1 cellular context compared by ENCODE assay signal in the genomic region with DNA sequence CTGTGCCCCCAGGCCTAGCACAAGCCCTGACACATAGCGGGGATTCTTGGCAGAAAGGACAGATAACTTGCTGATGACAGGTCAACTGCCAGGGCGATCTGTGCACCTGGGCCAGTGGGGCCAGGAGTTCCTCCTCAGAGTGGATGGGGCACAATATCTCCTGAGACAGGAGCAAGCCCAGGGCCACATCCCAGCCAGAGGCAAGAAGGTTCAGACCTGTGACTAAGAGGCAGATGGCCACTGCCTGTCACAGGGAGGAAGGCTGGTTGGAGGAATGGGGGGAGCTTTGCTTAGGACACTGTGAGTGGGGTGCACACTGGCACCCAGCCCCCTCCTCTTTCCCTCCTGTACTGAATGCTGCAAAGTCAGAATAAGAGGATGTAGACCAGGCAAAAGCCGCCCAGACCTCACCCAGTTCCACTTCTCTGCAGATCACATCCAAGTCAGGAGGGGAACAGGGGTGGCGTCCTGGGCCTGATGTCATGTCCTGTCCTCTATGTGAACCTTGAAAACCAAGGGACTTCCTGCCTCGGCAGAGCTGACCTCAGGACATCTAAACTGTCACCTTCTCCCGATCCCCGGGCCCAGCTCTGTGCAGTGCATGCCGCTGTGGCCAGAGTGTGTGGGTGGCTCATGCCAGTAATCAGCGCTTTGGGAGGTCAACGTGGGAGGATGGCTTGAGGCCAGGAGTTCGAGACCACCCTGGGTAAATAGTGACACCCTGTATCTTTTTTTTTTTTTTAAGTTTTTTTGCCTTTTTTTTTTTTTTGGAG.
A peak's percentile ranks its signal among the peaks of the same experiment; 100 is the strongest.
TF ChIP-seq lines count a peak whose summit lies in the region.

No MANE protein-coding gene starts in this region.

TF ChIP-seq in K562, 482 proteins besides CTCF, POLR2A, EP300 and RAD21 (continued from another document and continues in another):
- TF ChIP-seq, protein P1, sequence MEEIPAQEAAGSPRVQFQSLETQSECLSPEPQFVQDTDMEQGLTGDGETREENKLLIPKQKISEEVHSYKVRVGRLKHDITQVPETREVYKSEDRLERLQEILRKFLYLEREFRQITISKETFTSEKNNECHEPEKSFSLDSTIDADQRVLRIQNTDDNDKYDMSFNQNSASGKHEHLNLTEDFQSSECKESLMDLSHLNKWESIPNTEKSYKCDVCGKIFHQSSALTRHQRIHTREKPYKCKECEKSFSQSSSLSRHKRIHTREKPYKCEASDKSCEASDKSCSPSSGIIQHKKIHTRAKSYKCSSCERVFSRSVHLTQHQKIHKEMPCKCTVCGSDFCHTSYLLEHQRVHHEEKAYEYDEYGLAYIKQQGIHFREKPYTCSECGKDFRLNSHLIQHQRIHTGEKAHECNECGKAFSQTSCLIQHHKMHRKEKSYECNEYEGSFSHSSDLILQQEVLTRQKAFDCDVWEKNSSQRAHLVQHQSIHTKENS (CRISPR knock-in tag; IDR thresholded peaks at IDR 0.05) = no peak
- TF ChIP-seq, protein P2, sequence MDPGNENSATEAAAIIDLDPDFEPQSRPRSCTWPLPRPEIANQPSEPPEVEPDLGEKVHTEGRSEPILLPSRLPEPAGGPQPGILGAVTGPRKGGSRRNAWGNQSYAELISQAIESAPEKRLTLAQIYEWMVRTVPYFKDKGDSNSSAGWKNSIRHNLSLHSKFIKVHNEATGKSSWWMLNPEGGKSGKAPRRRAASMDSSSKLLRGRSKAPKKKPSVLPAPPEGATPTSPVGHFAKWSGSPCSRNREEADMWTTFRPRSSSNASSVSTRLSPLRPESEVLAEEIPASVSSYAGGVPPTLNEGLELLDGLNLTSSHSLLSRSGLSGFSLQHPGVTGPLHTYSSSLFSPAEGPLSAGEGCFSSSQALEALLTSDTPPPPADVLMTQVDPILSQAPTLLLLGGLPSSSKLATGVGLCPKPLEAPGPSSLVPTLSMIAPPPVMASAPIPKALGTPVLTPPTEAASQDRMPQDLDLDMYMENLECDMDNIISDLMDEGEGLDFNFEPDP (CRISPR knock-in tag; IDR thresholded peaks at IDR 0.05) = no peak
- TF ChIP-seq, protein P3, sequence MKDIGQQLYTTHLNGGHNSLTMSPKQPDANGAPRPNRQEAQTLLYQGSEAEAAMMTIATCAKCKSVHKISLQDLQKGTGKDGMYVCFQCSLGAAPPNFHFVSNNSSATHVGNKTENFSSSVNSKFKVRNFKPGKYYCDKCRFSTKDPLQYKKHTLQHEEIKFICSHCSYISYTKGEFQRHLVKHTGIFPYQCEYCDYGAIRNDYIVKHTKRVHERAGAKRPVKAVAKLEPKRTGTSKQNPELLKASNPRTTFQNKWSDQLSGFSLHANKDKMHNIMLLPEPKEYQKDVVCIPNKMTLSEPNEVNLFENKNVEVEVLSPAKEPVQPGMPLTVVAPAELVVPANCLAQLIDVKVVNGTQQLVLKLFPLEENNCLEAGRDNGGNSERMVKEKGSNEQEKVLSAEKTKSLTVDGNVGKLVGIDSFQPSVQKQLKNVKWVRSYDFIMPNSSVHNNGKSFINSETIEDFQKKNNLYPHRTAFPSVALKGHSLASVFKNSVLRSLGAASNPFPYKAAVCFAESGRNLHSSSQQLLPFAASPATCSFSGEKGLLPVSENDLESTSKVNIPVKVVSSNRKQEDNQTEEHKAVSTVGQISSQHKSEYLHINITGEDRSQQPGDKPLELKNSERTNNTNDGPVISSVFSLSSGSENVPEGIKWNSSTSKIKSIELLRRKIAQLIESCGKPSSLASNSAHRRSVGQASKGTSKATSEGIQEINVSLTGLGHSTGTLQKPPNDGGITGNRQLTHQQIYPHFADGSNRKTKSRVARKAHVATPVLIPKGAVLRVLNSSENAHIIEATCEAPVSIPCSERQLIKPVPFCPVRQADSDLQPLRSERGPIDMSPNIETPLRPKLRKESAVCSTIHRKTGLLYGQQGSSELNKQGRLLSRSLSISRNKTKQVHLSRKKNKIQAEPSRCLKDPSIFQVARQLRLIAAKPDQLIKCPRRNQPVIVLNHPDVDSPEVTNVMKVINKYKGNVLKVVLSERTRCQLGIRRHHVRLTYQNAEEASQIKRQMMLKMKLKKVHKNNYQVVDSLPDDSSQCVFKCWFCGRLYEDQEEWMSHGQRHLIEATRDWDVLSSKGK (CRISPR knock-in tag; IDR thresholded peaks at IDR 0.05) = no peak
- peak; percentile 60 for TF ChIP-seq BRD9 (IDR thresholded peaks at IDR 0.05; ENCODE audit: low read depth, partially characterized antibody)
- TF ChIP-seq ZBTB11 (CRISPR knock-in tag; IDR thresholded peaks at IDR 0.05) = peak in 1 of 3 experiments; percentile 69; a peak in 1 of 6 replicates
- no peak; the same call in 1 of the 2 replicates for TF ChIP-seq TOE1 (IDR thresholded peaks at IDR 0.05; ENCODE audit: borderline replicate concordance)
- no peak for TF ChIP-seq TOE1 (CRISPR knock-in tag; IDR thresholded peaks at IDR 0.05; ENCODE audit: borderline replicate concordance, low read depth)
- no peak for TF ChIP-seq BCL6 (CRISPR knock-in tag; IDR thresholded peaks at IDR 0.05)
- TF ChIP-seq NCOA1 (IDR thresholded peaks at IDR 0.05; ENCODE audit: low read depth) = peak; percentile 33; the same call in 1 of the 2 replicates
- peak; percentile 89 for TF ChIP-seq ESRRA (IDR thresholded peaks at IDR 0.05; ENCODE audit: borderline replicate concordance, low read depth)
- no peak for TF ChIP-seq POU5F1 (IDR thresholded peaks at IDR 0.05; ENCODE audit: borderline replicate concordance, low read depth, low read length, partially characterized antibody)
- TF ChIP-seq HDAC1 (IDR thresholded peaks at IDR 0.05) = 0 out of 4 replicates have a peak, but pooled peaks of 1 of the 2 experiments have one; percentile 49
- TF ChIP-seq, protein P4, sequence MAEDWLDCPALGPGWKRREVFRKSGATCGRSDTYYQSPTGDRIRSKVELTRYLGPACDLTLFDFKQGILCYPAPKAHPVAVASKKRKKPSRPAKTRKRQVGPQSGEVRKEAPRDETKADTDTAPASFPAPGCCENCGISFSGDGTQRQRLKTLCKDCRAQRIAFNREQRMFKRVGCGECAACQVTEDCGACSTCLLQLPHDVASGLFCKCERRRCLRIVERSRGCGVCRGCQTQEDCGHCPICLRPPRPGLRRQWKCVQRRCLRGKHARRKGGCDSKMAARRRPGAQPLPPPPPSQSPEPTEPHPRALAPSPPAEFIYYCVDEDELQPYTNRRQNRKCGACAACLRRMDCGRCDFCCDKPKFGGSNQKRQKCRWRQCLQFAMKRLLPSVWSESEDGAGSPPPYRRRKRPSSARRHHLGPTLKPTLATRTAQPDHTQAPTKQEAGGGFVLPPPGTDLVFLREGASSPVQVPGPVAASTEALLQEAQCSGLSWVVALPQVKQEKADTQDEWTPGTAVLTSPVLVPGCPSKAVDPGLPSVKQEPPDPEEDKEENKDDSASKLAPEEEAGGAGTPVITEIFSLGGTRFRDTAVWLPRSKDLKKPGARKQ (CRISPR knock-in tag; IDR thresholded peaks at IDR 0.05) = no peak
- peak; percentile 48 for TF ChIP-seq TBP (optimal IDR thresholded peaks at IDR 0.05; ENCODE audit: low read depth, low read length)
- TF ChIP-seq CBFA2T3 (IDR thresholded peaks at IDR 0.05) = peak; percentile 45
- TF ChIP-seq POLR3A (IDR thresholded peaks at IDR 0.05; ENCODE audit: borderline replicate concordance, extremely low read depth, insufficient read depth, insufficient read length) = peak; percentile 21
- no peak for TF ChIP-seq PTTG1 (tag; IDR thresholded peaks at IDR 0.05; ENCODE audit: low read depth)
- peak; percentile 50; the same call in 1 of the 2 replicates for TF ChIP-seq NR2C1 (IDR thresholded peaks at IDR 0.05)
- TF ChIP-seq NR2C1 (tag; IDR thresholded peaks at IDR 0.05) = peak; percentile 68
- TF ChIP-seq CEBPG (CRISPR knock-in tag; IDR thresholded peaks at IDR 0.05) = no peak
- TF ChIP-seq CEBPG (tag; conservative IDR thresholded peaks at IDR 0.05 in 1 of 2, IDR thresholded peaks at IDR 0.05 in 1 of 2) = no peak
- TF ChIP-seq, protein P5, sequence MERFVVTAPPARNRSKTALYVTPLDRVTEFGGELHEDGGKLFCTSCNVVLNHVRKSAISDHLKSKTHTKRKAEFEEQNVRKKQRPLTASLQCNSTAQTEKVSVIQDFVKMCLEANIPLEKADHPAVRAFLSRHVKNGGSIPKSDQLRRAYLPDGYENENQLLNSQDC (CRISPR knock-in tag; IDR thresholded peaks at IDR 0.05) = no peak
- TF ChIP-seq HDAC2 (IDR thresholded peaks at IDR 0.05) = peak; percentile 36; the same call in 1 of the 2 replicates
- TF ChIP-seq, protein P6, sequence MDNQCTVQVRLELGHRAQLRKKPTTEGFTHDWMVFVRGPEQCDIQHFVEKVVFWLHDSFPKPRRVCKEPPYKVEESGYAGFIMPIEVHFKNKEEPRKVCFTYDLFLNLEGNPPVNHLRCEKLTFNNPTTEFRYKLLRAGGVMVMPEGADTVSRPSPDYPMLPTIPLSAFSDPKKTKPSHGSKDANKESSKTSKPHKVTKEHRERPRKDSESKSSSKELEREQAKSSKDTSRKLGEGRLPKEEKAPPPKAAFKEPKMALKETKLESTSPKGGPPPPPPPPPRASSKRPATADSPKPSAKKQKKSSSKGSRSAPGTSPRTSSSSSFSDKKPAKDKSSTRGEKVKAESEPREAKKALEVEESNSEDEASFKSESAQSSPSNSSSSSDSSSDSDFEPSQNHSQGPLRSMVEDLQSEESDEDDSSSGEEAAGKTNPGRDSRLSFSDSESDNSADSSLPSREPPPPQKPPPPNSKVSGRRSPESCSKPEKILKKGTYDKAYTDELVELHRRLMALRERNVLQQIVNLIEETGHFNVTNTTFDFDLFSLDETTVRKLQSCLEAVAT (IDR thresholded peaks at IDR 0.05) = 0 out of 4 replicates have a peak, but pooled peaks of 1 of the 2 experiments have one; percentile 19
- no peak for TF ChIP-seq ZNF561 (CRISPR knock-in tag; conservative IDR thresholded peaks at IDR 0.05)
- no peak for TF ChIP-seq HDAC6 (IDR thresholded peaks at IDR 0.05; ENCODE audit: low read depth, low read length)
- no peak for TF ChIP-seq CBFA2T2 (conservative IDR thresholded peaks at IDR 0.05)
- no peak for TF ChIP-seq HDAC3 (IDR thresholded peaks at IDR 0.05; ENCODE audit: borderline replicate concordance, partially characterized antibody)
- TF ChIP-seq CBX2 (IDR thresholded peaks at IDR 0.05; ENCODE audit: insufficient read depth, low read length, poor library complexity, severe bottlenecking) = no peak
- no peak for TF ChIP-seq NR1H2 (CRISPR knock-in tag; IDR thresholded peaks at IDR 0.05)
- no peak for TF ChIP-seq TARDBP (IDR thresholded peaks at IDR 0.05)
- peak; percentile 50; the same call in 1 of the 2 replicates for TF ChIP-seq BHLHE40 (IDR thresholded peaks at IDR 0.05; ENCODE audit: low read length)
- TF ChIP-seq, protein P7, sequence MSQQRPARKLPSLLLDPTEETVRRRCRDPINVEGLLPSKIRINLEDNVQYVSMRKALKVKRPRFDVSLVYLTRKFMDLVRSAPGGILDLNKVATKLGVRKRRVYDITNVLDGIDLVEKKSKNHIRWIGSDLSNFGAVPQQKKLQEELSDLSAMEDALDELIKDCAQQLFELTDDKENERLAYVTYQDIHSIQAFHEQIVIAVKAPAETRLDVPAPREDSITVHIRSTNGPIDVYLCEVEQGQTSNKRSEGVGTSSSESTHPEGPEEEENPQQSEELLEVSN (IDR thresholded peaks at IDR 0.05; ENCODE audit: borderline replicate concordance in 1 of 2, extremely low read depth in 1 of 2, insufficient read depth in 1 of 2, insufficient read length in 1 of 2, low read depth in 1 of 2, low read length in 1 of 2, poor library complexity in 1 of 2, severe bottlenecking in 1 of 2) = peak in 1 of 2 experiments; percentile 25
- peak; percentile 61; the same call in 1 of the 2 replicates for TF ChIP-seq TEAD4 (IDR thresholded peaks at IDR 0.05; ENCODE audit: low read length)
- TF ChIP-seq TEAD4 (CRISPR knock-in tag; IDR thresholded peaks at IDR 0.05; ENCODE audit: borderline replicate concordance) = no peak
- TF ChIP-seq SMARCA4 (IDR thresholded peaks at IDR 0.05) = peak; percentile 60; the same call in 1 of the 2 replicates
- TF ChIP-seq ZNF589 (CRISPR knock-in tag; IDR thresholded peaks at IDR 0.05; ENCODE audit: low read depth) = 0 out of 2 replicates have a peak, but pooled peaks have one; percentile 45
- TF ChIP-seq ZBTB12 (CRISPR knock-in tag; IDR thresholded peaks at IDR 0.05) = no peak
- no peak for TF ChIP-seq KAT7 (CRISPR knock-in tag; IDR thresholded peaks at IDR 0.05; ENCODE audit: borderline replicate concordance)
- peak; percentile 37; the same call in 1 of the 2 replicates for TF ChIP-seq ARID1B (IDR thresholded peaks at IDR 0.05)
- peak; percentile 83 for TF ChIP-seq TAF1 (IDR thresholded peaks at IDR 0.05; ENCODE audit: control insufficient read depth, extremely low read depth, insufficient read depth, low read length, severe bottlenecking)
- TF ChIP-seq, protein P8, sequence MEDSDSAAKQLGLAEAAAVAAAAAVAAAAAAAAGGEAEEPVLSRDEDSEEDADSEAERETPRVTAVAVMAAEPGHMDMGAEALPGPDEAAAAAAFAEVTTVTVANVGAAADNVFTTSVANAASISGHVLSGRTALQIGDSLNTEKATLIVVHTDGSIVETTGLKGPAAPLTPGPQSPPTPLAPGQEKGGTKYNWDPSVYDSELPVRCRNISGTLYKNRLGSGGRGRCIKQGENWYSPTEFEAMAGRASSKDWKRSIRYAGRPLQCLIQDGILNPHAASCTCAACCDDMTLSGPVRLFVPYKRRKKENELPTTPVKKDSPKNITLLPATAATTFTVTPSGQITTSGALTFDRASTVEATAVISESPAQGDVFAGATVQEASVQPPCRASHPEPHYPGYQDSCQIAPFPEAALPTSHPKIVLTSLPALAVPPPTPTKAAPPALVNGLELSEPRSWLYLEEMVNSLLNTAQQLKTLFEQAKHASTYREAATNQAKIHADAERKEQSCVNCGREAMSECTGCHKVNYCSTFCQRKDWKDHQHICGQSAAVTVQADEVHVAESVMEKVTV (CRISPR knock-in tag; IDR thresholded peaks at IDR 0.05) = no peak
